8 cellular contexts compared by ENCODE assay signal in genomic region chr9:2623866-2624682, GRCh38. TPM values are rescaled to one million over a fixed set of nuclear protein-coding genes. Genes with fewer than 3 reads are reported as not detected.
DNase-seq lines count a peak whose midpoint lies in the region; ATAC-seq and TF ChIP-seq lines count a peak whose summit lies in the region.

No MANE protein-coding gene starts in this region.

- peaks cover 23% of the 10 kb centered on the region for H3K27me3 ChIP-seq in CD4-positive, CD25-positive, alpha-beta regulatory T cell (ENCODE audit: control insufficient read depth, insufficient read depth, low read length)
- no peaks in the 10 kb centered on the region for H3K27me3 ChIP-seq in esophagus (ENCODE audit: control insufficient read depth in 1 of 2, insufficient read depth in 2 of 2, low read length in 2 of 2)

- DNase-seq in CD4-positive, CD25-positive, alpha-beta regulatory T cell, result no peak
- DNase-seq in NB4 (ENCODE audit: low read depth) (peak; percentile 33), neural crest cell (ENCODE audit: low read depth, low spot score) (no peak), cerebellum (ENCODE audit: low spot score) (no peak)

- no peak overlapping the region for H3K27ac ChIP-seq in CD4-positive, CD25-positive, alpha-beta regulatory T cell (ENCODE audit: insufficient read depth, low read length, poor library complexity, severe bottlenecking)
- peak overlapping the region; percentile 26 to 85 for H3K27ac ChIP-seq in esophagus (ENCODE audit: low read depth in 2 of 2, low read length in 1 of 2)

- H3K4me3 ChIP-seq in CD4-positive, CD25-positive, alpha-beta regulatory T cell (ENCODE audit: low read depth, low read length), result no peak overlapping the region
- no peak overlapping the region for H3K4me3 ChIP-seq in NB4 (ENCODE audit: low read depth, low read length)
- H3K4me3 ChIP-seq in esophagus (ENCODE audit: low read depth in 1 of 2, low read length in 2 of 2), result peak overlapping the region in 1 of 2 donors; percentile 77

- H3K4me3 Mint-ChIP-seq in CD4-positive, CD25-positive, alpha-beta regulatory T cell, result peak overlapping the region; percentile 17 to 77 (median 28)
- H3K4me3 Mint-ChIP-seq in neural crest cell, result peak overlapping the region; percentile 93

- TF ChIP-seq CTCF in NB4 (IDR thresholded peaks at IDR 0.05; ENCODE audit: low read depth, low read length), result no peak
- TF ChIP-seq CTCF in neural crest cell (conservative IDR thresholded peaks at IDR 0.05), result no peak

- no peaks in the 10 kb centered on the region for H3K36me3 Mint-ChIP-seq in CD4-positive, CD25-positive, alpha-beta regulatory T cell
- no peaks in the 10 kb centered on the region for H3K36me3 Mint-ChIP-seq in neural crest cell (ENCODE audit: low read depth)

- peaks cover 0 to 5% (median 0%) of the 10 kb centered on the region in 7 donors for H3K9me3 Mint-ChIP-seq in CD4-positive, CD25-positive, alpha-beta regulatory T cell
- H3K9me3 Mint-ChIP-seq in neural crest cell, result no peaks in the 10 kb centered on the region

- ATAC-seq in CD4-positive, CD25-positive, alpha-beta regulatory T cell (ENCODE audit: low read depth in 2 of 2), result no peak
- ATAC-seq in HG03457 (IDR thresholded peaks at IDR 0.05; ENCODE audit: unreplicated experiment) (no peak), HG03354 (IDR thresholded peaks at IDR 0.05; ENCODE audit: poor library complexity, severe bottlenecking, unreplicated experiment) (no peak), HG02759 (IDR thresholded peaks at IDR 0.05; ENCODE audit: unreplicated experiment) (no peak)

- H3K36me3 ChIP-seq in CD4-positive, CD25-positive, alpha-beta regulatory T cell (ENCODE audit: control insufficient read depth, insufficient read depth, low read length), result no peaks in the 10 kb centered on the region
- H3K36me3 ChIP-seq in esophagus (ENCODE audit: control insufficient read depth in 2 of 2, insufficient read depth in 2 of 2, low read length in 1 of 2), result no peaks in the 10 kb centered on the region

- no peak for TF ChIP-seq POLR2A in NB4 (IDR thresholded peaks at IDR 0.05; ENCODE audit: extremely low read depth, insufficient read length)

- H3K27me3 Mint-ChIP-seq in CD4-positive, CD25-positive, alpha-beta regulatory T cell, result peaks cover 63% of the 10 kb centered on the region
- H3K27me3 Mint-ChIP-seq in neural crest cell (ENCODE audit: low read depth), result peaks cover 29% of the 10 kb centered on the region

- H3K4me1 Mint-ChIP-seq in CD4-positive, CD25-positive, alpha-beta regulatory T cell, result peaks cover 0 to 20% (median 4%) of the 10 kb centered on the region in 4 donors
- peaks cover 35% of the 10 kb centered on the region for H3K4me1 Mint-ChIP-seq in neural crest cell

- 37 to 42% methylated on average over 5 of the region's 5 CpGs for WGBS in esophagus, 2 donors

- no peak overlapping the region for H3K27ac Mint-ChIP-seq in CD4-positive, CD25-positive, alpha-beta regulatory T cell
- H3K27ac Mint-ChIP-seq in neural crest cell (ENCODE audit: unreplicated experiment), result no peak overlapping the region

- peaks cover 23% of the 10 kb centered on the region for H3K4me1 ChIP-seq in CD4-positive, CD25-positive, alpha-beta regulatory T cell (ENCODE audit: control insufficient read depth, insufficient read depth, low read length, poor library complexity, severe bottlenecking)
- H3K4me1 ChIP-seq in esophagus (ENCODE audit: control insufficient read depth in 2 of 2, insufficient read depth in 2 of 2, low read length in 1 of 2), result peaks cover 0 to 3% of the 10 kb centered on the region in 2 donors

- H3K9me3 ChIP-seq in CD4-positive, CD25-positive, alpha-beta regulatory T cell (ENCODE audit: control insufficient read depth in 2 of 2, low read length in 2 of 2), result no peaks in the 10 kb centered on the region
- no peaks in the 10 kb centered on the region for H3K9me3 ChIP-seq in esophagus (ENCODE audit: control insufficient read depth in 2 of 2, insufficient read depth in 1 of 2, low read depth in 1 of 2, low read length in 1 of 2)

RNA-seq across cellular contexts. Expression of gene VLDLR, which starts 2.5 kb away (rescaled TPM):
- not detected for total RNA-seq in CD4-positive, CD25-positive, alpha-beta regulatory T cell
- polyA plus RNA-seq in CD4-positive, CD25-positive, alpha-beta regulatory T cell, result not detected
- 10 to 100 TPM; 11.0 to 13.4 TPM for polyA plus RNA-seq in esophagus
- total RNA-seq in neural crest cell, result 20.2 and 20.3 TPM in 2 replicates
- 46.4 TPM for total RNA-seq in cerebellum

Comparison
In these comparisons a context has a peak if more than half of its experiments do, and no peak if none do; other contexts are left out.
1. RNA of gene VLDLR, which starts 2.5 kb away (total RNA-seq): 46.4 TPM in cerebellum (single experiment) and 20.2 to 20.3 TPM in neural crest cell; not detected in CD4-positive, CD25-positive, alpha-beta regulatory T cell (single experiment); every median in the first group is over 10 times any median in the second.